In genomic region chr7:142060936-142061335, GRCh38 we compare ENCODE assay signal across 1 cellular context.
TF ChIP-seq lines count a peak whose summit lies in the region.

No MANE protein-coding gene starts in this region.

TF ChIP-seq in SK-N-SH treated with all-trans-retinoic acid at 6 μM for 48 hours, 23 proteins besides CTCF, POLR2A, EP300 and RAD21 (continued from another document):
- no peak for TF ChIP-seq PPARA (CRISPR knock-in tag; IDR thresholded peaks at IDR 0.05; ENCODE audit: borderline replicate concordance)
- TF ChIP-seq CSDC2 (CRISPR knock-in tag; IDR thresholded peaks at IDR 0.05): no peak
- TF ChIP-seq CREB5 (CRISPR knock-in tag; IDR thresholded peaks at IDR 0.05; ENCODE audit: low read depth): no peak
- no peak for TF ChIP-seq ZFP30 (CRISPR knock-in tag; IDR thresholded peaks at IDR 0.05)
TF ChIP-seq in SK-N-SH treated with all-trans-retinoic acid at 6 μM for 48 hours: peak in this region for 0.
